Comparison of ENCODE assay signal across 9 cellular contexts in the genomic region with DNA sequence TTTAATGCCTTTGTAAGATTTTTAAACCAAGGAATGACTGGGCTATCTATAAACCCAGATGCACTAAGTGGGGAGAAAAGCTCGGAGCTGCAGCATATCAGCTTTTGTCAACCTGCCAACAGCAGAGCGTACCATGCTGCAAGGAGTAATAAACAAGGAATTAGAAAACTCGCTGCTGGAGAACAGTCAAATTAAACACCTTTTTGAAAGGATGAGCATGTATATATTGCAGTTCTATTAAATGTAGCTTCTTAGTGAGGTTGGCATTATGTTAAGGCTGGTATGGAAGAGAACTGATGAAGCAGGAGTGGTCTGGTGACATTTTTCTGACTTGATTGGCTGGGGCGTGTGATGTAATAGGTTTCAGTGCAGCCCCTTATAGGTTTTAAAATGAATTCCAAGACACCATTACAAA.
DNase-seq lines count a peak whose midpoint lies in the region; ATAC-seq and TF ChIP-seq lines count a peak whose summit lies in the region.
"Had no signal": no experiment of that assay in that cellular context is flagged by ENCODE, and none has a peak within 500 bp of the region (broad histone marks: within the 10 kb centered on the region; RNA-seq: fewer than 3 reads in every experiment).

No MANE protein-coding gene starts in this region.

- H2BK5ac ChIP-seq in mesenchymal stem cell (ENCODE audit: low read depth, low read length, poor library complexity, severe bottlenecking), result no peak overlapping the region

- H2BK15ac ChIP-seq in mesenchymal stem cell (ENCODE audit: low read depth, poor library complexity, severe bottlenecking), result no peak overlapping the region

- peak overlapping the region; percentile 37 for H3K9ac ChIP-seq in mesenchymal stem cell (ENCODE audit: low read length)

- H3K4ac ChIP-seq in mesenchymal stem cell (ENCODE audit: low read depth in 1 of 2, low read length in 2 of 2), result no peak overlapping the region

- H3K27me3 ChIP-seq in dorsolateral prefrontal cortex (no peaks in the 10 kb centered on the region), mesenchymal stem cell (ENCODE audit: control insufficient read depth in 1 of 2, insufficient read depth in 1 of 2, low read length in 2 of 2) (no peaks in the 10 kb centered on the region), thyroid gland (no peaks in the 10 kb centered on the region)

- ATAC-seq in HG02938 (IDR thresholded peaks at IDR 0.05; ENCODE audit: unreplicated experiment) (no peak), GM21786 (IDR thresholded peaks at IDR 0.05; ENCODE audit: unreplicated experiment) (no peak)

- WGBS in mesenchymal stem cell, result 66% methylated on average over 4 of the region's 4 CpGs
- 23 to 37% methylated on average over 4 of the region's 4 CpGs for WGBS in thyroid gland, 2 donors

- H4K91ac ChIP-seq in mesenchymal stem cell (ENCODE audit: low read length), result no peak overlapping the region

- no peak overlapping the region for H2AFZ ChIP-seq in mesenchymal stem cell (ENCODE audit: low read depth, low read length)

- H3K4me2 ChIP-seq in mesenchymal stem cell (ENCODE audit: low read length, poor library complexity, severe bottlenecking), result no peak overlapping the region

- no peak overlapping the region for H2BK12ac ChIP-seq in mesenchymal stem cell (ENCODE audit: low read length in 2 of 2)

- H3K27ac ChIP-seq in dorsolateral prefrontal cortex, result peak overlapping the region; percentile 13 to 98 (median 95)
- H3K27ac ChIP-seq in mesenchymal stem cell (ENCODE audit: low read length, poor library complexity, severe bottlenecking), result no peak overlapping the region
- H3K27ac ChIP-seq in thyroid gland, result peak overlapping the region; percentile 80 to 95 (median 94)

- H3K4me1 ChIP-seq in mesenchymal stem cell (ENCODE audit: control insufficient read depth, insufficient read depth, low read depth, low read length) (peaks cover 6% of the 10 kb centered on the region), thyroid gland (peaks cover 38 to 41% of the 10 kb centered on the region in 2 donors)

- H3K9me3 ChIP-seq in mesenchymal stem cell (ENCODE audit: control insufficient read depth, low read length), result no peaks in the 10 kb centered on the region
- no peaks in the 10 kb centered on the region for H3K9me3 ChIP-seq in thyroid gland

- H3K18ac ChIP-seq in mesenchymal stem cell (ENCODE audit: low read depth in 1 of 2, low read length in 2 of 2), result no peak overlapping the region

- H2BK120ac ChIP-seq in mesenchymal stem cell (ENCODE audit: low read depth, low read length), result no peak overlapping the region

- peaks cover 0 to 35% of the 10 kb centered on the region in 2 experiments for H3K36me3 ChIP-seq in mesenchymal stem cell (ENCODE audit: control insufficient read depth in 1 of 2, insufficient read depth in 2 of 2, low read depth in 1 of 2, low read length in 2 of 2)
- H3K36me3 ChIP-seq in thyroid gland, result peaks cover 7 to 9% of the 10 kb centered on the region in 2 donors

- TF ChIP-seq CTCF in dorsolateral prefrontal cortex (IDR thresholded peaks at IDR 0.05 in 54 of 56, conservative IDR thresholded peaks at IDR 0.05 in 2 of 56; ENCODE audit: low read depth in 1 of 56, partially characterized antibody in 56 of 56), result no peak
- TF ChIP-seq CTCF in thyroid gland (IDR thresholded peaks at IDR 0.05), result no peak

- peak in 1 of 2 donors; percentile 50 for TF ChIP-seq POLR2A in thyroid gland (IDR thresholded peaks at IDR 0.05)

- H3K14ac ChIP-seq in mesenchymal stem cell (ENCODE audit: low read length in 2 of 2), result no peak overlapping the region

- intact Hi-C loops in dorsolateral prefrontal cortex (cut with DNase I), result no loop called here
- intact Hi-C loops in thyroid gland (cut with DNase I), result no loop called here

- no peak overlapping the region for H4K8ac ChIP-seq in mesenchymal stem cell (ENCODE audit: low read length)

- DNase-seq in DMS79 treated with DMSO at 0.1 percent for 48 hours (lab: John Stamatoyannopoulos, UW), result peak; percentile 24
- DNase-seq in DMS79 (lab: John Stamatoyannopoulos, UW), result no peak
- DNase-seq in dorsolateral prefrontal cortex, result peak in 5 of 10 donors; percentile 22 to 54 (median 51)
- DNase-seq in mesenchymal stem cell, result peak; percentile 53
- peak; percentile 67 to 72 for DNase-seq in thyroid gland
- no peak for DNase-seq in GDM1 (lab: John Stamatoyannopoulos, UW)
- DNase-seq: activated CD4-positive, alpha-beta T cell treated with anti-CD3 and anti-CD28 coated beads, Interleukin-2, amount 50 U/mL, for 1 hour had no signal

- H3K23ac ChIP-seq in mesenchymal stem cell (ENCODE audit: low read length in 2 of 2), result no peak overlapping the region

- H3K79me1 ChIP-seq in mesenchymal stem cell (replicated peaks; ENCODE audit: low read length, poor library complexity, severe bottlenecking), result peaks cover 5% of the 10 kb centered on the region

- H3K4me3 ChIP-seq in dorsolateral prefrontal cortex, result peak overlapping the region; percentile 2 to 80 (median 65)
- H3K4me3 ChIP-seq in mesenchymal stem cell (ENCODE audit: insufficient read depth in 1 of 2, low read depth in 1 of 2, low read length in 2 of 2), result no peak overlapping the region
- H3K4me3 ChIP-seq in thyroid gland (replicated peaks in 1 of 3), result peak overlapping the region in 2 of 3 donors; percentile 4 to 14

- no peak overlapping the region for H2AK5ac ChIP-seq in mesenchymal stem cell (ENCODE audit: low read length, severe bottlenecking)

Comparison
In these comparisons a context has a peak if more than half of its experiments do, and no peak if none do; other contexts are left out.
1. DNase-seq: peak in DMS79 treated with DMSO at 0.1 percent for 48 hours (single experiment), mesenchymal stem cell (single experiment) and thyroid gland (2 of 2); none in DMS79 (single experiment) and GDM1 (single experiment).
2. H3K4me3 ChIP-seq: peak in dorsolateral prefrontal cortex (59 of 59) and thyroid gland (2 of 3); none in mesenchymal stem cell (0 of 2).